1 cellular context compared by ENCODE assay signal in genomic region chr1:203152158-203153034, GRCh38.
TF ChIP-seq lines count a peak whose summit lies in the region.

No MANE protein-coding gene starts in this region.

TF ChIP-seq in SK-N-SH, 30 proteins besides CTCF, POLR2A, EP300 and RAD21 (continued from another document):
- TF ChIP-seq RXRA (IDR thresholded peaks at IDR 0.05; ENCODE audit: borderline replicate concordance, low read depth) = no peak
TF ChIP-seq in SK-N-SH: peak in this region for 3.
